In the genomic region with DNA sequence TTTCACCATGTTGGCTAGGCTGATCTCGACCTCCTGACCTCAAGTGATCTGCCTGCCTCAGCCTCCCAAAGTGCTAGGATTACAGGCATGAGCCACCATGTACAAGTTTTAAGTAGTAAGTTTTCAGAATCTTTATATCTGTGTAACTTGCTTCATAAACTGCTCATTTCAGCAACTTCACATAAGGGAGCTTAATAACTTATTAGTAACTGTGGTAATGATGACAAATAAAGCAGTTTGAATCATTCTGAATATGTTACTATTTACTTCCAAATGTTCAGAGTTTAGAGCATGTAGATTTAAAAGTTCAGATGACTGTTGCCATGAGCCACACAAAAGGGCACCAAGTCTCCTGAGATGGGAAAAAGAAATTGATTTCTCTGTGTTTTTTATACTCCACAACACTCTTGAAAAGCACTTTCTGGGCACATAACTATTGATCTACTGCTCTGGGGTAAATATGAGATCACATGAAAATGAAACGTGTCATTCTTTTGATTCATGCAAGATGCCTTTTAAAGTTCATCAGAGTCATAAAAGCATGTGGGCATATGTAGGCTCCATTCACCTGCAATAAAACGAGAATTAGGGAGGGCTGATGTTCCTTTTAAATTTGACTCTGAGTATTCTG, we compare ENCODE assay signal across 22 cellular contexts. TPM values are rescaled to one million over a fixed set of nuclear protein-coding genes. Genes with fewer than 3 reads are reported as not detected.
"Had no signal": no experiment of that assay in that cellular context is flagged by ENCODE, and none has a peak within 500 bp of the region (broad histone marks: within the 10 kb centered on the region; RNA-seq: fewer than 3 reads in every experiment).

No MANE protein-coding gene starts in this region.

- DNase-seq: activated CD4-positive, alpha-beta T cell treated with anti-CD3 and anti-CD28 coated beads for 4 hours; activated CD8-positive, alpha-beta memory T cell treated with anti-CD3 and anti-CD28 coated beads for 24 hours; activated effector memory CD4-positive, alpha-beta T cell treated with Interleukin-2 at 50 U/mL for 16 hours; amniotic stem cell; effector memory CD8-positive, alpha-beta T cell; esophagus squamous epithelium; left cardiac atrium; mesenchymal stem cell; mucosa of descending colon; naive B cell; stimulated activated CD4-positive, alpha-beta T cell treated with anti-CD3 and anti-CD28 coated beads, Interleukin-2, amount 100 ng/mL, for 24 hours; SW 1271; T-helper 2 cell; trophoblast cell; WERI-Rb-1 had no signal

- H3K9me3 Mint-ChIP-seq: activated naive CD4-positive, alpha-beta T cell treated with anti-CD3 and anti-CD28 coated beads, Interleukin-2, amount 50 U/mL, for 24 hours; effector memory CD8-positive, alpha-beta T cell; stimulated activated naive CD8-positive, alpha-beta T cell treated with anti-CD3 and anti-CD28 coated beads, Interleukin-15, Interleukin-2, amounts not matched to agents 100 ng/mL and 50 ng/mL, for 24 hours had no signal

- ATAC-seq: effector memory CD8-positive, alpha-beta T cell; left cardiac atrium; mucosa of descending colon had no signal

- H3K27ac Mint-ChIP-seq: activated naive CD4-positive, alpha-beta T cell treated with anti-CD3 and anti-CD28 coated beads, Interleukin-2, amount 50 U/mL, for 24 hours; effector memory CD8-positive, alpha-beta T cell; naive B cell; progenitor cell of endocrine pancreas; stimulated activated naive CD8-positive, alpha-beta T cell treated with anti-CD3 and anti-CD28 coated beads, Interleukin-15, Interleukin-2, amounts not matched to agents 100 ng/mL and 50 ng/mL, for 24 hours had no signal

- H3K27ac ChIP-seq: esophagus squamous epithelium, right atrium auricular region, suprapubic skin, vagina, WERI-Rb-1 had no signal

RNA-seq across cellular contexts. Expression of a gene that starts 59.4 kb away (rescaled TPM):
- total RNA-seq: dermis microvascular lymphatic vessel endothelial cell, vagina had no signal
